7 cellular contexts compared by ENCODE assay signal in genomic region chr3:75433295-75433694, GRCh38.
DNase-seq lines count a peak whose midpoint lies in the region; ATAC-seq, FAIRE-seq and TF ChIP-seq lines count a peak whose summit lies in the region.
"Not testable (repeated sequence)": the region's sequence is repeated elsewhere in the genome, so short reads cannot be mapped to it uniquely, and the experiment has no call there.

No MANE protein-coding gene starts in this region.

- SMC1A ChIA-PET in GM12878 (lab: Charles Lee; ENCODE audit: uncharacterized antibody, unreplicated experiment): not testable (repeated sequence)

- H3K27me3 Mint-ChIP-seq in activated T-cell treated with anti-CD3 and anti-CD28 coated beads, Interleukin-2, amount 50 U/mL, for 4 hours (ENCODE audit: low read depth); glutamatergic neuron (ENCODE audit: unreplicated experiment); naive thymus-derived CD4-positive, alpha-beta T cell: not testable (repeated sequence)

- RAD21 ChIA-PET in GM12878 (lab: Charles Lee; ENCODE audit: unreplicated experiment): not testable (repeated sequence)

- H3K4me2 ChIP-seq in GM23248 (ENCODE audit: unreplicated experiment) (peak overlapping the region; percentile 80), GM12878 (ENCODE audit: control insufficient read depth, insufficient read depth) (0 out of 2 replicates have a peak overlapping the region, but pooled peaks have one; percentile 15)

- H2AFZ ChIP-seq in GM23248; GM12878 (ENCODE audit: control insufficient read depth, low read depth, low read length): not testable (repeated sequence)

- H3K9me3 ChIP-seq in GM23248 (ENCODE audit: low read depth); RWPE2 (ENCODE audit: severe bottlenecking); GM12878 (replicated peaks; ENCODE audit: control insufficient read depth, insufficient read depth, low read length); naive thymus-derived CD4-positive, alpha-beta T cell (ENCODE audit: control insufficient read depth in 2 of 3, low read length in 3 of 3); skeletal muscle tissue (ENCODE audit: control insufficient read depth in 3 of 3, low read length in 3 of 3): not testable (repeated sequence)

- in situ Hi-C loops in GM23248 (cut with MboI); GM12878 (cut with MboI): not testable (repeated sequence)

- H3K27me3 ChIP-seq in GM23248 (replicated peaks; ENCODE audit: insufficient read depth); RWPE2 (ENCODE audit: insufficient read depth, poor library complexity, severe bottlenecking); GM12878 (replicated peaks in 1 of 2; ENCODE audit: control insufficient read depth in 2 of 2, insufficient read depth in 2 of 2, low read length in 1 of 2); naive thymus-derived CD4-positive, alpha-beta T cell (ENCODE audit: control insufficient read depth in 2 of 2, insufficient read depth in 2 of 2, low read length in 2 of 2); skeletal muscle tissue (ENCODE audit: control insufficient read depth in 3 of 3, insufficient read depth in 3 of 3, low read length in 3 of 3): not testable (repeated sequence)

- peak overlapping the region; percentile 97 for H3K9ac ChIP-seq in GM23248
- not testable (repeated sequence) for H3K9ac ChIP-seq in GM12878 (ENCODE audit: control insufficient read depth, insufficient read depth, low read length); skeletal muscle tissue (ENCODE audit: low read depth in 1 of 3, low read length in 3 of 3)

- H3K27ac Mint-ChIP-seq in glutamatergic neuron (ENCODE audit: unreplicated experiment): peak overlapping the region; percentile 82
- H3K27ac Mint-ChIP-seq in naive thymus-derived CD4-positive, alpha-beta T cell: peak overlapping the region in 5 of 9 donors; percentile 44 to 98 (median 82)

- TF ChIP-seq EP300 in GM12878 (IDR thresholded peaks at IDR 0.05; ENCODE audit: borderline replicate concordance in 1 of 2, control insufficient read depth in 1 of 2, low read depth in 2 of 2, low read length in 2 of 2): not testable (repeated sequence)

- H4K20me1 ChIP-seq in GM23248 (ENCODE audit: insufficient read depth); GM12878 (ENCODE audit: control insufficient read depth, insufficient read depth): not testable (repeated sequence)

- ATAC-seq in RWPE2 (ENCODE audit: low read depth); activated T-cell treated with anti-CD3 and anti-CD28 coated beads, Interleukin-2, amount 50 U/mL, for 4 hours; GM12878; naive thymus-derived CD4-positive, alpha-beta T cell: not testable (repeated sequence)

- BruUV-seq in GM12878 (replicated peaks; lab: Mats Ljungman, UMichigan): not testable (repeated sequence)

- peaks cover 16% of the 10 kb centered on the region for H3K4me1 Mint-ChIP-seq in activated T-cell treated with anti-CD3 and anti-CD28 coated beads, Interleukin-2, amount 50 U/mL, for 4 hours (ENCODE audit: low read depth)
- H3K4me1 Mint-ChIP-seq in glutamatergic neuron (ENCODE audit: low read depth, unreplicated experiment): peaks cover 29% of the 10 kb centered on the region
- peaks cover 5 to 24% (median 18%) of the 10 kb centered on the region in 7 donors for H3K4me1 Mint-ChIP-seq in naive thymus-derived CD4-positive, alpha-beta T cell

- TF ChIP-seq CTCF in RWPE2 (IDR thresholded peaks at IDR 0.05; ENCODE audit: poor library complexity, severe bottlenecking); GM12878 (IDR thresholded peaks at IDR 0.05 in 2 of 3, conservative IDR thresholded peaks at IDR 0.05 in 1 of 3; ENCODE audit: control insufficient read depth in 2 of 3, extremely low read depth in 1 of 3, insufficient read depth in 1 of 3, low read depth in 3 of 3, low read length in 3 of 3); glutamatergic neuron (IDR thresholded peaks at IDR 0.05; ENCODE audit: partially characterized antibody, unreplicated experiment): not testable (repeated sequence)

- not testable (repeated sequence) for H3K9me3 Mint-ChIP-seq in activated T-cell treated with anti-CD3 and anti-CD28 coated beads, Interleukin-2, amount 50 U/mL, for 4 hours; naive thymus-derived CD4-positive, alpha-beta T cell
- H3K9me3 Mint-ChIP-seq in glutamatergic neuron (ENCODE audit: unreplicated experiment): peaks cover 14% of the 10 kb centered on the region

- 24 to 26% methylated on average over 3 of the region's 3 CpGs for WGBS in GM23248 (ENCODE audit: low coverage in 1 of 2, low lambda C conversion rate in 2 of 2, missing lambda C conversion rate in 2 of 2), 2 experiments
- WGBS in GM12878 (ENCODE audit: insufficient coverage, insufficient replicate concordance, low lambda C conversion rate, missing lambda C conversion rate): 97% methylated on average over 3 of the region's 3 CpGs

- peak overlapping the region; percentile 47 for H3K4me3 Mint-ChIP-seq in activated T-cell treated with anti-CD3 and anti-CD28 coated beads, Interleukin-2, amount 50 U/mL, for 4 hours
- H3K4me3 Mint-ChIP-seq in glutamatergic neuron (ENCODE audit: unreplicated experiment): peak overlapping the region; percentile 90
- peak overlapping the region in 5 of 10 donors; percentile 13 to 76 (median 21) for H3K4me3 Mint-ChIP-seq in naive thymus-derived CD4-positive, alpha-beta T cell

- not testable (repeated sequence) for H3K9me2 ChIP-seq in GM23248 (ENCODE audit: insufficient read depth)

- FAIRE-seq in GM12878 (lab: Jason Lieb, UNC): not testable (repeated sequence)

- POLR2A ChIA-PET in GM12878 (lab: Charles Lee); naive thymus-derived CD4-positive, alpha-beta T cell (lab: Charles Lee): not testable (repeated sequence)

- H3K4me3 ChIP-seq in GM23248: peak overlapping the region; percentile 81
- not testable (repeated sequence) for H3K4me3 ChIP-seq in RWPE2 (ENCODE audit: severe bottlenecking); GM12878; naive thymus-derived CD4-positive, alpha-beta T cell (ENCODE audit: low read length); skeletal muscle tissue (ENCODE audit: low read length in 3 of 3)

- H3K79me2 ChIP-seq in GM23248 (ENCODE audit: insufficient read depth); GM12878 (ENCODE audit: control insufficient read depth, insufficient read depth, low read length): not testable (repeated sequence)

- DNase-seq in GM23248: peak; percentile 30
- not testable (repeated sequence) for DNase-seq in RWPE2 (ENCODE audit: low spot score); activated T-cell treated with anti-CD3 and anti-CD28 coated beads, Interleukin-2, amount 50 U/mL, for 4 hours; GM12878 (ENCODE audit: low read depth, low spot score); glutamatergic neuron; naive thymus-derived CD4-positive, alpha-beta T cell

- not testable (repeated sequence) for H3K36me3 Mint-ChIP-seq in activated T-cell treated with anti-CD3 and anti-CD28 coated beads, Interleukin-2, amount 50 U/mL, for 4 hours (ENCODE audit: insufficient read depth); glutamatergic neuron (ENCODE audit: unreplicated experiment); naive thymus-derived CD4-positive, alpha-beta T cell

- H3K27ac ChIP-seq in GM23248 (peak overlapping the region; percentile 97), RWPE2 (ENCODE audit: poor library complexity, severe bottlenecking) (peak overlapping the region; percentile 76), skeletal muscle tissue (ENCODE audit: low read depth, low read length) (peak overlapping the region; percentile 79)
- H3K27ac ChIP-seq in GM12878 (ENCODE audit: control insufficient read depth, insufficient read depth); naive thymus-derived CD4-positive, alpha-beta T cell (ENCODE audit: low read depth, low read length): not testable (repeated sequence)

- peaks cover 12% of the 10 kb centered on the region for H3F3A ChIP-seq in GM23248 (ENCODE audit: insufficient read depth)

- H3K4me1 ChIP-seq in GM23248 (ENCODE audit: insufficient read depth): peaks cover 28% of the 10 kb centered on the region
- not testable (repeated sequence) for H3K4me1 ChIP-seq in RWPE2 (ENCODE audit: insufficient read depth, poor library complexity, severe bottlenecking); GM12878 (ENCODE audit: control insufficient read depth, insufficient read depth, low read length); naive thymus-derived CD4-positive, alpha-beta T cell (ENCODE audit: control insufficient read depth in 2 of 2, insufficient read depth in 2 of 2, low read length in 2 of 2)
- H3K4me1 ChIP-seq in skeletal muscle tissue (ENCODE audit: control insufficient read depth in 3 of 3, insufficient read depth in 3 of 3, low read length in 3 of 3): peaks cover 3 to 21% (median 19%) of the 10 kb centered on the region in 3 donors

- not testable (repeated sequence) for TF ChIP-seq POLR2A in GM12878 (IDR thresholded peaks at IDR 0.05; ENCODE audit: low read depth, low read length)

- TF ChIP-seq RAD21 in GM12878 (IDR thresholded peaks at IDR 0.05; ENCODE audit: insufficient read depth, low read depth, low read length): not testable (repeated sequence)

- intact Hi-C loops in GM12878 (cut with micrococcal nuclease; ENCODE audit: unreplicated experiment): loop anchor here (10.0 kb wide), 1 partner anchor 248 kb away; no protein-coding TSS in a partner anchor
- intact Hi-C loops in naive thymus-derived CD4-positive, alpha-beta T cell (cut with micrococcal nuclease): loop anchor here in 1 of 2 donors (5.0 kb wide), 1 partner anchor 176 kb away; no protein-coding TSS in a partner anchor

- H3K36me3 ChIP-seq in GM23248 (ENCODE audit: low read depth); GM12878 (ENCODE audit: control insufficient read depth in 2 of 2, insufficient read depth in 2 of 2, low read length in 1 of 2); naive thymus-derived CD4-positive, alpha-beta T cell (ENCODE audit: control insufficient read depth in 2 of 3, insufficient read depth in 3 of 3, low read length in 3 of 3); skeletal muscle tissue (ENCODE audit: control insufficient read depth in 3 of 3, insufficient read depth in 3 of 3, low read length in 3 of 3): not testable (repeated sequence)
- H3K36me3 ChIP-seq in RWPE2 (ENCODE audit: low read depth): peaks cover 11% of the 10 kb centered on the region; the same call in 1 of the 2 replicates

- CTCF ChIA-PET in GM12878 (lab: Yijun Ruan, JAX): interaction anchor here (0.8 to 1.5 kb wide), 2 partner anchors 11 to 261 kb away, joined by 3 to 5 read pairs; no protein-coding TSS in a partner anchor
- CTCF ChIA-PET in naive thymus-derived CD4-positive, alpha-beta T cell (lab: Charles Lee): not testable (repeated sequence)
